15 cellular contexts compared by ENCODE assay signal in the genomic region with DNA sequence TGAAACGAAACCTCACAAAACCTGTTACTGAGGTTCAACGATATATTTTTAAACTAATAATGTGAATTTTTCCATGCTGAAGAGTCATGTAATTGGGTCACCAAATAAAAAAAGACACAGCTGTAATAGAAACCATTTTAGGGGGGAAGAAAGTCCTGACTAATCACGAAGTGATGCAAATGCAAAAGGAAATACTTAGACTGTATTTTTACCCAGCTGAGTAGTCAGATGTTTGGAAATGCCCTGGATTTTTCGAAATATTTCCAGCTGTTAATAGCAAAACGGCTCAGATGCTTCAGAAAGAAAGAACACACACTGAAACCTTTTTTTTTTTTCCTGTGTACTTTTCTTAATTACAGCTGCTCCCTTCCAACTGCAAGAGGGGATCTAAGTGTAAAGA.
DNase-seq lines count a peak whose midpoint lies in the region; ATAC-seq, FAIRE-seq and TF ChIP-seq lines count a peak whose summit lies in the region.
"Had no signal": no experiment of that assay in that cellular context is flagged by ENCODE, and none has a peak within 500 bp of the region (broad histone marks: within the 10 kb centered on the region; RNA-seq: fewer than 3 reads in every experiment).

No MANE protein-coding gene starts in this region.

- H3K27me3 ChIP-seq in GM23338 (ENCODE audit: insufficient read depth) (no peaks in the 10 kb centered on the region), bronchial epithelial cell (ENCODE audit: control insufficient read depth, insufficient read depth, low read length) (no peaks in the 10 kb centered on the region), lower lobe of right lung (ENCODE audit: low read depth) (no peaks in the 10 kb centered on the region)

- H3F3A ChIP-seq in GM23338 (replicated peaks; ENCODE audit: low read depth) = no peaks in the 10 kb centered on the region

- no peak overlapping the region for H3K4me3 ChIP-seq in GM23338
- H3K4me3 ChIP-seq in bronchial epithelial cell (ENCODE audit: low read depth, low read length) = no peak overlapping the region
- H3K4me3 ChIP-seq in lower lobe of right lung = no peak overlapping the region

- H3K9me3 ChIP-seq in lower lobe of right lung = no peaks in the 10 kb centered on the region

- no peak for FAIRE-seq in bronchial epithelial cell (lab: Jason Lieb, UNC)
- FAIRE-seq: frontal cortex had no signal

- peak overlapping the region; percentile 43; the same call in 1 of the 2 replicates for H2AFZ ChIP-seq in GM23338
- H2AFZ ChIP-seq: parathyroid adenoma had no signal

- H3K27ac ChIP-seq in GM23338 (ENCODE audit: low read depth) (no peak overlapping the region), lower lobe of right lung (no peak overlapping the region)
- H3K27ac ChIP-seq: parathyroid adenoma had no signal

- no peaks in the 10 kb centered on the region for H3K36me3 Mint-ChIP-seq in GM23338 (ENCODE audit: low read depth)

- peaks cover 3% of the 10 kb centered on the region; the same call in 1 of the 2 replicates for H3K9me2 ChIP-seq in GM23338 (ENCODE audit: insufficient read depth)

- no peak for DNase-seq in GM23338 (ENCODE audit: low spot score)
- DNase-seq in bronchial epithelial cell (ENCODE audit: low read depth) = peak; percentile 30
- peak; percentile 69 for DNase-seq in hepatic stellate cell (ENCODE audit: low spot score)
- DNase-seq in stromal cell of bone marrow (ENCODE audit: low read depth) = peak; percentile 79
- no peak for DNase-seq in lower lobe of right lung
- DNase-seq in activated effector memory CD4-positive, alpha-beta T cell treated with anti-CD3 and anti-CD28 coated beads, Interleukin-2, amount 50 U/mL, for 16 hours = no peak
- DNase-seq in stimulated activated naive CD8-positive, alpha-beta T cell treated with anti-CD3 and anti-CD28 coated beads, Interleukin-15, amount 100 ng/mL, for 72 hours = no peak
- DNase-seq: activated CD4-positive, alpha-beta T cell treated with anti-CD3 and anti-CD28 coated beads for 36 hours; Calu3; cerebellar nuclear complex; NCI-H1436 treated with DMSO at 0.1 percent for 48 hours had no signal

- no peaks in the 10 kb centered on the region; the same call in 2 of the 3 replicates for H3K4me1 Mint-ChIP-seq in GM23338
- H3K4me1 Mint-ChIP-seq in stimulated activated naive CD8-positive, alpha-beta T cell treated with anti-CD3 and anti-CD28 coated beads, Interleukin-15, amount 100 ng/mL, for 72 hours = no peaks in the 10 kb centered on the region
- H3K4me1 Mint-ChIP-seq: activated CD4-positive, alpha-beta T cell treated with anti-CD3 and anti-CD28 coated beads for 36 hours had no signal

- H3K9me3 Mint-ChIP-seq in GM23338 = no peaks in the 10 kb centered on the region; the same call in 1 of the 3 replicates
- H3K9me3 Mint-ChIP-seq in stimulated activated naive CD8-positive, alpha-beta T cell treated with anti-CD3 and anti-CD28 coated beads, Interleukin-15, amount 100 ng/mL, for 72 hours = no peaks in the 10 kb centered on the region
- H3K9me3 Mint-ChIP-seq: activated T-helper 1 cell treated with anti-CD3 and anti-CD28 coated beads, Interleukin-12 subunit alpha, Interleukin-12 subunit beta, Interleukin-2, Interleukin-4 antibody, amounts not matched to agents 30 ng/mL and 10 ng/mL and 1 ng/mL, durations not matched to agents 14 hours and 24 hours and 36 hours had no signal

- H3K4me1 ChIP-seq in GM23338 (ENCODE audit: insufficient read depth) = no peaks in the 10 kb centered on the region
- peaks cover 5% of the 10 kb centered on the region for H3K4me1 ChIP-seq in lower lobe of right lung
- H3K4me1 ChIP-seq: parathyroid adenoma had no signal

- no peak overlapping the region for H3K27ac Mint-ChIP-seq in GM23338
- no peak overlapping the region for H3K27ac Mint-ChIP-seq in stimulated activated naive CD8-positive, alpha-beta T cell treated with anti-CD3 and anti-CD28 coated beads, Interleukin-15, amount 100 ng/mL, for 72 hours
- H3K27ac Mint-ChIP-seq: activated CD4-positive, alpha-beta T cell treated with anti-CD3 and anti-CD28 coated beads for 36 hours; activated T-helper 1 cell treated with anti-CD3 and anti-CD28 coated beads, Interleukin-12 subunit alpha, Interleukin-12 subunit beta, Interleukin-2, Interleukin-4 antibody, amounts not matched to agents 30 ng/mL and 10 ng/mL and 1 ng/mL, durations not matched to agents 14 hours and 24 hours and 36 hours had no signal

- H3K36me3 ChIP-seq in GM23338 (ENCODE audit: insufficient read depth) (no peaks in the 10 kb centered on the region), bronchial epithelial cell (ENCODE audit: control insufficient read depth, insufficient read depth, low read length) (no peaks in the 10 kb centered on the region), lower lobe of right lung (no peaks in the 10 kb centered on the region)

- no peaks in the 10 kb centered on the region for H4K20me1 ChIP-seq in GM23338 (replicated peaks; ENCODE audit: insufficient read depth)

- H3K4me2 ChIP-seq in GM23338 = no peak overlapping the region

- H3K27me3 Mint-ChIP-seq in GM23338 (ENCODE audit: insufficient read depth, low read depth, poor library complexity) = peaks cover 1% of the 10 kb centered on the region
- H3K27me3 Mint-ChIP-seq in stimulated activated naive CD8-positive, alpha-beta T cell treated with anti-CD3 and anti-CD28 coated beads, Interleukin-15, amount 100 ng/mL, for 72 hours = peaks cover 27% of the 10 kb centered on the region

- ATAC-seq in GM23338 (no peak), lower lobe of right lung (no peak), HG02588 (IDR thresholded peaks at IDR 0.05; ENCODE audit: unreplicated experiment) (no peak)
- no peak for ATAC-seq in stimulated activated naive CD8-positive, alpha-beta T cell treated with anti-CD3 and anti-CD28 coated beads, Interleukin-15, amount 100 ng/mL, for 72 hours
- ATAC-seq: activated CD4-positive, alpha-beta T cell treated with anti-CD3 and anti-CD28 coated beads for 36 hours had no signal

- intact Hi-C loops in lower lobe of right lung (cut with DNase I) = no loop called here

- no peak overlapping the region for H3K4me3 Mint-ChIP-seq in GM23338
- H3K4me3 Mint-ChIP-seq in stimulated activated naive CD8-positive, alpha-beta T cell treated with anti-CD3 and anti-CD28 coated beads, Interleukin-15, amount 100 ng/mL, for 72 hours = no peak overlapping the region
- H3K4me3 Mint-ChIP-seq: activated CD4-positive, alpha-beta T cell treated with anti-CD3 and anti-CD28 coated beads for 36 hours; activated T-helper 1 cell treated with anti-CD3 and anti-CD28 coated beads, Interleukin-12 subunit alpha, Interleukin-12 subunit beta, Interleukin-2, Interleukin-4 antibody, amounts not matched to agents 30 ng/mL and 10 ng/mL and 1 ng/mL, durations not matched to agents 14 hours and 24 hours and 36 hours had no signal

- TF ChIP-seq CTCF in GM23338 (conservative IDR thresholded peaks at IDR 0.05; ENCODE audit: low read depth in 2 of 2) (no peak), bronchial epithelial cell (IDR thresholded peaks at IDR 0.05; ENCODE audit: insufficient read depth, low read length, severe bottlenecking) (no peak), lower lobe of right lung (IDR thresholded peaks at IDR 0.05) (no peak)

- no peaks in the 10 kb centered on the region for H3K79me2 ChIP-seq in GM23338 (replicated peaks; ENCODE audit: insufficient read depth)
- H3K79me2 ChIP-seq: parathyroid adenoma had no signal

TF ChIP-seq in GM23338, 12 proteins besides CTCF, POLR2A, EP300 and RAD21 (continues in another document):
- no peak for TF ChIP-seq JUNB (IDR thresholded peaks at IDR 0.05; ENCODE audit: unreplicated experiment)

Comparison
In these comparisons a context has a peak if more than half of its experiments do, and no peak if none do; other contexts are left out.
1. DNase-seq: peak in bronchial epithelial cell (single experiment), hepatic stellate cell (single experiment) and stromal cell of bone marrow (single experiment); none in GM23338 (single experiment), lower lobe of right lung (single experiment), activated effector memory CD4-positive, alpha-beta T cell treated with anti-CD3 and anti-CD28 coated beads, Interleukin-2, amount 50 U/mL, for 16 hours (single experiment) and stimulated activated naive CD8-positive, alpha-beta T cell treated with anti-CD3 and anti-CD28 coated beads, Interleukin-15, amount 100 ng/mL, for 72 hours (0 of 2).